21 cellular contexts compared by ENCODE assay signal in the genomic region with DNA sequence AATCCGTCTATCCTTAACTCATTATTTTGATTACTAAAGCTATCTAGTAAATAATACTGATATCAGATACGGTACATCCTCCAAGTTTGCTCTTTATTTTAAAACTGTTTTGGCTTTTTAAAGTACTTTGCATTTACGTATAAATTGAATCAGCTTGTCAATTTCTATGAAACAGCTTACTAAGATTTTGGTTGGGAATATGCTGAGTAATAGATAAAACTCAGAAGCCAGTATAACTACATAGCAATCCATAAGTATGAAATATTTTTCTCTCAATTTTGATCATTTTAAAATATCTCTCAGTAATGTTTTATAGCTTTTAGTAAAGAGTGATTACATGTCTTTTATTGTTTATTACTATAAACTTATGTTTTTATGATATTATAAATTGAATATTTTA.
DNase-seq lines count a peak whose midpoint lies in the region; ATAC-seq, FAIRE-seq and TF ChIP-seq lines count a peak whose summit lies in the region.
"Had no signal": no experiment of that assay in that cellular context is flagged by ENCODE, and none has a peak within 500 bp of the region (broad histone marks: within the 10 kb centered on the region; RNA-seq: fewer than 3 reads in every experiment).

No MANE protein-coding gene starts in this region.

- no peak overlapping the region for H3K27ac ChIP-seq in kidney (ENCODE audit: low read depth in 2 of 2, low read length in 2 of 2)
- H3K27ac ChIP-seq: BLaER1, C4-2B had no signal

- FAIRE-seq in A204.1 (lab: Jason Lieb, UNC) (peak; percentile 6), G401.6 (lab: Jason Lieb, UNC) (peak; percentile 56), colon (lab: Jason Lieb, UNC) (peak; percentile 41), kidney (lab: Jason Lieb, UNC) (peak; percentile 73)
- FAIRE-seq: GM12891, GM18507 had no signal

- no peak for ATAC-seq in HG02678 (IDR thresholded peaks at IDR 0.05; ENCODE audit: unreplicated experiment)
- ATAC-seq: CD8-positive, alpha-beta T cell; GM23338; HCT116 had no signal

- no peaks in the 10 kb centered on the region for H3K4me1 ChIP-seq in kidney (ENCODE audit: control insufficient read depth in 1 of 2, insufficient read depth in 1 of 2, low read depth in 1 of 2, low read length in 2 of 2)
- H3K4me1 ChIP-seq: BLaER1, Caco-2 had no signal

- H3K9me3 ChIP-seq in kidney (ENCODE audit: control insufficient read depth in 1 of 2, low read length in 2 of 2), result peaks cover 0 to 3% of the 10 kb centered on the region in 2 donors
- H3K9me3 ChIP-seq: BLaER1, Caco-2 had no signal

- intact Hi-C loops in kidney (cut with DNase I) (no loop called here), head of caudate nucleus (cut with DNase I) (no loop called here)

- DNase-seq in kidney (no peak), head of caudate nucleus (no peak)
- no peak for DNase-seq in activated T-cell treated with anti-CD3 and anti-CD28 coated beads, Interleukin-2, amount 50 U/mL, for 1 hour
- DNase-seq: 8988T; Caco-2; CD4-positive, CD25-positive, alpha-beta regulatory T cell; CD8-positive, alpha-beta T cell; DMS153; DND-41; GDM1; H9 had no signal

- no peak for TF ChIP-seq CTCF in kidney (IDR thresholded peaks at IDR 0.05; ENCODE audit: borderline replicate concordance, extremely low read depth, insufficient read depth)

- H3K36me3 ChIP-seq in kidney (ENCODE audit: control insufficient read depth in 1 of 2, insufficient read depth in 2 of 2, low read length in 2 of 2), result no peaks in the 10 kb centered on the region
- H3K36me3 ChIP-seq: BLaER1 had no signal

- H3K9ac ChIP-seq in kidney (ENCODE audit: low read length in 2 of 2), result no peak overlapping the region
- H3K9ac ChIP-seq: BLaER1 had no signal

- H3K4me3 ChIP-seq in kidney (ENCODE audit: low read length in 2 of 2), result no peak overlapping the region
- H3K4me3 ChIP-seq: BLaER1, GM23338 had no signal
